Comparison of ENCODE assay signal across 23 cellular contexts in the genomic region with DNA sequence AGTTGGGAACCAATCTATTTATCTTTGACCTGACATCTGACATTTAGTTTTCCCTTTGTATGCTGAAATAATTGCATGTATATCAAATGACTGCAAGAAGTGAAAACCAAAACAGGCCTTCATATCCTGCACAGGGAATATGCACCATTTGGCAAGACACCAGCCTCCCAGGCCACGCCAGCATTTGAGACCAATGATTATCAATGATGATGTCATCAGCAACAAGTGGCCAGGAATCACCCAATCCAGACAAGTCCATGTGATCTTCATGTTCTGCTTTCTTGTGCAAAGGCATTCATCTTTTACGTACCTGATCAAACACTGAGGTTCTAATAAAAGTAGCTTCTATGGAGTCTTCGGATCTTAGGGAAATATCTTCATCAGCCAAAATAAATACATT.
DNase-seq lines count a peak whose midpoint lies in the region; ATAC-seq, FAIRE-seq and TF ChIP-seq lines count a peak whose summit lies in the region.
"Had no signal": no experiment of that assay in that cellular context is flagged by ENCODE, and none has a peak within 500 bp of the region (broad histone marks: within the 10 kb centered on the region; RNA-seq: fewer than 3 reads in every experiment).

No MANE protein-coding gene starts in this region.

- no peaks in the 10 kb centered on the region for H3K9me3 ChIP-seq in HepG2 (ENCODE audit: low read length)
- no peaks in the 10 kb centered on the region for H3K9me3 ChIP-seq in right lobe of liver
- no peaks in the 10 kb centered on the region for H3K9me3 ChIP-seq in endothelial cell of umbilical vein (replicated peaks; ENCODE audit: control insufficient read depth, insufficient read depth, low read length)
- no peaks in the 10 kb centered on the region for H3K9me3 ChIP-seq in muscle layer of colon (ENCODE audit: low read length)
- H3K9me3 ChIP-seq: upper lobe of right lung had no signal

- H2AFZ ChIP-seq in HepG2 (ENCODE audit: low read length) (no peak overlapping the region), endothelial cell of umbilical vein (ENCODE audit: low read depth, low read length) (no peak overlapping the region)

- H3K9me3 Mint-ChIP-seq in stimulated activated naive CD8-positive, alpha-beta T cell treated with anti-CD3 and anti-CD28 coated beads, Interleukin-15, amount 100 ng/mL, for 72 hours = no peaks in the 10 kb centered on the region
- H3K9me3 Mint-ChIP-seq: activated naive CD4-positive, alpha-beta T cell treated with anti-CD3 and anti-CD28 coated beads, Interleukin-2, amount 10 ng/mL, durations not matched to agents 7 days and 5 days had no signal

- TF ChIP-seq CTCF in HepG2 (CRISPR knock-in tag; IDR thresholded peaks at IDR 0.05) (no peak), right lobe of liver (IDR thresholded peaks at IDR 0.05) (no peak), endothelial cell of umbilical vein (IDR thresholded peaks at IDR 0.05; ENCODE audit: extremely low read depth in 1 of 2, insufficient read depth in 1 of 2, low read depth in 1 of 2, low read length in 2 of 2) (no peak)

- dilution Hi-C loops in endothelial cell of umbilical vein (cut with MboI; ENCODE audit: extremely low pct_ligation_motif_present, low sequenced_read_pairs) = no loop called here

- H3K9ac ChIP-seq in HepG2 (ENCODE audit: insufficient read depth, low read depth, low read length) = no peak overlapping the region
- H3K9ac ChIP-seq in endothelial cell of umbilical vein (replicated peaks; ENCODE audit: extremely low read depth, insufficient read depth, low read length) = no peak overlapping the region
- no peak overlapping the region for H3K9ac ChIP-seq in muscle layer of colon (ENCODE audit: low read length)

- H3K4me1 ChIP-seq in HepG2 (ENCODE audit: insufficient read depth, low read length) (peaks cover 40% of the 10 kb centered on the region), right lobe of liver (no peaks in the 10 kb centered on the region), endothelial cell of umbilical vein (ENCODE audit: control insufficient read depth, extremely low read depth, insufficient read depth, low read length) (peaks cover 12% of the 10 kb centered on the region), muscle layer of colon (ENCODE audit: insufficient read depth, low read length) (peaks cover 4% of the 10 kb centered on the region)
- H3K4me1 ChIP-seq: upper lobe of right lung had no signal

- H3K27me3 Mint-ChIP-seq in stimulated activated naive CD8-positive, alpha-beta T cell treated with anti-CD3 and anti-CD28 coated beads, Interleukin-15, amount 100 ng/mL, for 72 hours = no peaks in the 10 kb centered on the region
- H3K27me3 Mint-ChIP-seq: activated naive CD4-positive, alpha-beta T cell treated with anti-CD3 and anti-CD28 coated beads, Interleukin-2, amount 10 ng/mL, durations not matched to agents 7 days and 5 days; central memory CD8-positive, alpha-beta T cell had no signal

- H3K4me3 Mint-ChIP-seq in stimulated activated naive CD8-positive, alpha-beta T cell treated with anti-CD3 and anti-CD28 coated beads, Interleukin-15, amount 100 ng/mL, for 72 hours = no peak overlapping the region
- H3K4me3 Mint-ChIP-seq: activated naive CD4-positive, alpha-beta T cell treated with anti-CD3 and anti-CD28 coated beads, Interleukin-2, amount 10 ng/mL, durations not matched to agents 7 days and 5 days; central memory CD8-positive, alpha-beta T cell; memory B cell had no signal

- CTCF ChIA-PET in HepG2 (lab: Yijun Ruan, JAX; ENCODE audit: low intra/inter-chr PET ratio, low total read pairs) (no interaction called here), endothelial cell of umbilical vein (lab: Charles Lee) (no interaction called here)

- H4K20me1 ChIP-seq in HepG2 (ENCODE audit: insufficient read depth, low read length) (no peaks in the 10 kb centered on the region), endothelial cell of umbilical vein (replicated peaks; ENCODE audit: control insufficient read depth, extremely low read depth, insufficient read depth, low read length) (no peaks in the 10 kb centered on the region)

- in situ Hi-C loops in HepG2 (cut with HindIII; ENCODE audit: extremely low pct_ligation_motif_present, low pct_unique_long_range_greater_than_20kb) = no loop called here

- intact Hi-C loops in HepG2 (cut with micrococcal nuclease; ENCODE audit: unreplicated experiment) = loop anchor here (10.0 kb wide), 1 partner anchor 145 kb away; no protein-coding TSS in a partner anchor
- intact Hi-C loops in right lobe of liver (cut with DNase I) = no loop called here
- intact Hi-C loops in endothelial cell of umbilical vein (cut with micrococcal nuclease) = loop anchor here (10.0 kb wide), 1 partner anchor 1405 kb away; no protein-coding TSS in a partner anchor

- no peak for ATAC-seq in HepG2
- ATAC-seq in right lobe of liver = no peak
- no peak for ATAC-seq in HG02763 (IDR thresholded peaks at IDR 0.05; ENCODE audit: unreplicated experiment)
- ATAC-seq in stimulated activated naive CD8-positive, alpha-beta T cell treated with anti-CD3 and anti-CD28 coated beads, Interleukin-15, amount 100 ng/mL, for 72 hours = no peak
- ATAC-seq: PC-3, upper lobe of right lung had no signal

- no peak for DNase-seq in HepG2 (ENCODE audit: low spot score)
- DNase-seq in right lobe of liver = no peak
- DNase-seq in endothelial cell of umbilical vein (ENCODE audit: low read depth, low spot score) = peak; percentile 28
- DNase-seq in SHP77 treated with DMSO at 0.1 percent for 48 hours (lab: John Stamatoyannopoulos, UW) = no peak
- DNase-seq in Ammon's horn (ENCODE audit: low spot score) = no peak
- DNase-seq in stimulated activated naive CD8-positive, alpha-beta T cell treated with anti-CD3 and anti-CD28 coated beads, Interleukin-15, amount 100 ng/mL, for 72 hours = no peak
- DNase-seq: activated naive CD4-positive, alpha-beta T cell treated with anti-CD3 and anti-CD28 coated beads, Interleukin-2, amount 10 ng/mL, durations not matched to agents 7 days and 5 days; activated T-cell treated with anti-CD3 and anti-CD28 coated beads, Interleukin-2, amount 50 U/mL, for 48 hours; amygdala; effector CD4-positive, alpha-beta T cell; kidney glomerular epithelial cell; NCI-H1694; NCI-H2171 treated with DMSO at 0.1 percent for 48 hours; NCI-H774; PC-3; retina; stimulated activated CD4-positive, alpha-beta T cell treated with anti-CD3 and anti-CD28 coated beads, Interleukin-15, amount 100 ng/mL, for 24 hours; upper lobe of right lung had no signal

- H3K27ac ChIP-seq in HepG2 (ENCODE audit: extremely low read length, insufficient read depth, low read length) (no peak overlapping the region), right lobe of liver (no peak overlapping the region), endothelial cell of umbilical vein (ENCODE audit: insufficient read depth, low read depth, low read length) (no peak overlapping the region), muscle layer of colon (ENCODE audit: low read depth, low read length) (peak overlapping the region; percentile 7)
- H3K27ac ChIP-seq: upper lobe of right lung had no signal

- no peaks in the 10 kb centered on the region for H3K4me1 Mint-ChIP-seq in stimulated activated naive CD8-positive, alpha-beta T cell treated with anti-CD3 and anti-CD28 coated beads, Interleukin-15, amount 100 ng/mL, for 72 hours
- H3K4me1 Mint-ChIP-seq: activated naive CD4-positive, alpha-beta T cell treated with anti-CD3 and anti-CD28 coated beads, Interleukin-2, amount 10 ng/mL, durations not matched to agents 7 days and 5 days; central memory CD8-positive, alpha-beta T cell; memory B cell had no signal

- H3K9me1 ChIP-seq in endothelial cell of umbilical vein (replicated peaks; ENCODE audit: control insufficient read depth, extremely low read depth, insufficient read depth, low read length) = no peaks in the 10 kb centered on the region

- H3K4me3 ChIP-seq in HepG2 (replicated peaks in 1 of 3; ENCODE audit: insufficient read depth in 1 of 3, low read depth in 2 of 3, low read length in 3 of 3) (no peak overlapping the region), right lobe of liver (no peak overlapping the region), endothelial cell of umbilical vein (replicated peaks in 1 of 3; ENCODE audit: insufficient read depth in 1 of 3, low read depth in 1 of 3, low read length in 3 of 3) (no peak overlapping the region), muscle layer of colon (ENCODE audit: low read depth in 1 of 2, low read length in 2 of 2) (no peak overlapping the region)
- H3K4me3 ChIP-seq: upper lobe of right lung had no signal

- no peak overlapping the region for H3K4me2 ChIP-seq in HepG2 (ENCODE audit: low read depth, low read length)
- H3K4me2 ChIP-seq in endothelial cell of umbilical vein (ENCODE audit: insufficient read depth, low read length) = no peak overlapping the region

- POLR2A ChIA-PET in HepG2 (lab: Yijun Ruan, JAX) (no interaction called here), endothelial cell of umbilical vein (lab: Charles Lee) (no interaction called here)

- H3K27ac Mint-ChIP-seq in stimulated activated naive CD8-positive, alpha-beta T cell treated with anti-CD3 and anti-CD28 coated beads, Interleukin-15, amount 100 ng/mL, for 72 hours = no peak overlapping the region
- H3K27ac Mint-ChIP-seq: activated naive CD4-positive, alpha-beta T cell treated with anti-CD3 and anti-CD28 coated beads, Interleukin-2, amount 10 ng/mL, durations not matched to agents 7 days and 5 days; memory B cell had no signal

- no peak for TF ChIP-seq POLR2A in HepG2 (IDR thresholded peaks at IDR 0.05; ENCODE audit: insufficient read depth in 1 of 2, low read depth in 2 of 2, low read length in 2 of 2)
- no peak for TF ChIP-seq POLR2A in right lobe of liver (IDR thresholded peaks at IDR 0.05)
- no peak for TF ChIP-seq POLR2A in endothelial cell of umbilical vein (IDR thresholded peaks at IDR 0.05; ENCODE audit: low read depth, low read length)

- no peak for FAIRE-seq in HepG2 (lab: Jason Lieb, UNC)
- no peak for FAIRE-seq in endothelial cell of umbilical vein (lab: Jason Lieb, UNC)
- FAIRE-seq: TTC549 had no signal

- H3K36me3 ChIP-seq in HepG2 (replicated peaks in 1 of 2; ENCODE audit: control insufficient read depth in 1 of 2, insufficient read depth in 2 of 2, low read length in 2 of 2) (no peaks in the 10 kb centered on the region), right lobe of liver (no peaks in the 10 kb centered on the region), endothelial cell of umbilical vein (ENCODE audit: control insufficient read depth in 2 of 2, extremely low read depth in 1 of 2, insufficient read depth in 2 of 2, low read length in 2 of 2) (no peaks in the 10 kb centered on the region), muscle layer of colon (ENCODE audit: insufficient read depth, low read length) (no peaks in the 10 kb centered on the region)
- H3K36me3 ChIP-seq: upper lobe of right lung had no signal

- TF ChIP-seq EP300 in HepG2 (IDR thresholded peaks at IDR 0.05; ENCODE audit: low read depth in 2 of 2, low read length in 2 of 2) (no peak), HepG2 (CRISPR knock-in tag; IDR thresholded peaks at IDR 0.05; ENCODE audit: borderline replicate concordance) (no peak)

- whole genome bisulfite sequencing in HepG2 (ENCODE audit: low lambda C conversion rate) = over 99% methylated on average over 3 of the region's 3 CpGs
- 79% methylated on average over 3 of the region's 3 CpGs for WGBS in right lobe of liver (ENCODE audit: insufficient coverage, low coverage, low lambda C conversion rate, missing lambda C conversion rate)

- H3K79me2 ChIP-seq in HepG2 (ENCODE audit: insufficient read depth, low read length) (no peaks in the 10 kb centered on the region), endothelial cell of umbilical vein (ENCODE audit: control insufficient read depth, insufficient read depth, low read length) (no peaks in the 10 kb centered on the region)

- H3K27me3 ChIP-seq in HepG2 (ENCODE audit: control insufficient read depth in 1 of 2, insufficient read depth in 2 of 2, low read length in 2 of 2) (no peaks in the 10 kb centered on the region), right lobe of liver (no peaks in the 10 kb centered on the region), endothelial cell of umbilical vein (ENCODE audit: control insufficient read depth in 2 of 2, insufficient read depth in 2 of 2, low read length in 2 of 2) (no peaks in the 10 kb centered on the region), muscle layer of colon (ENCODE audit: control insufficient read depth in 1 of 2, insufficient read depth in 2 of 2, low read length in 2 of 2) (no peaks in the 10 kb centered on the region)
- H3K27me3 ChIP-seq: upper lobe of right lung had no signal

- BruUV-seq in HepG2 (replicated peaks; lab: Mats Ljungman, UMichigan) = no TSS peak
- BruUV-seq in endothelial cell of umbilical vein (replicated peaks; lab: Mats Ljungman, UMichigan) = no TSS peak

- TF ChIP-seq RAD21 in HepG2 (CRISPR knock-in tag; IDR thresholded peaks at IDR 0.05) = no peak

Comparison
In these comparisons a context has a peak if more than half of its experiments do, and no peak if none do; other contexts are left out.
1. intact Hi-C loops: an anchor here in HepG2 (10.0 kb wide) and endothelial cell of umbilical vein (10.0 kb wide); none called in right lobe of liver.